ENCODE assay signal across 12 cellular contexts in the genomic region with DNA sequence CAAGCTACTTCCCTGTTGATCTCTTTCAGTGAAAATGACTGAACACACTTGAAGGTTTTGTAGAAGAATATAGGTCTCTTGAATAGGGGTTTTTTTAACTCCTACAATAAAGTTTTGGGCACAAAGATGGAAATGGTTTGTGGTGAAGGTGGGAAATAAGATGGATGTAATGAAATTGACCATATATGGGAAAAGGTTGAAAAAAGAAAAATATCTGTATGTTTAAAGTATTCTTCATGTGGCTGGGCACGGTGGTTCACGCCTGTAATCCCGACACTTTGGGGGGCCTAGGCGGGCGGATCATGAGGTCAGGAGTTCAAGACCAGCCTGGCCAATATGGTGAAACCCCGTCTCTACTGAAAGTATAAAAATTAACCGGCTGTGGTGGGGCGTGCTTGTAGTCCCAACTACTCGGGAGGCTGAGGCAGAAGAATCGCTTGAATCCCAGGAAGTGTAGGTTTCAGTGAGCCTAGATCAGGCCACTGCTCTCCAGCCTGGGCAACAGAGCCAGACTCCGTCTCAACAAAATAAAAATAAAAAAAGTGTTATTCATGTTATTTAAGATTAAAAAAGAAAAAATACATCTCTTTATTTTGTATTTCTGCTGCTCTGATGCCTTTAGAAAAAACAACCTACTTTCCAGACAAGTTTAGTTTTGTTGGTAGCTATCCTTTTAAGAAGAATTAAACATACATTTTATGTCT. TPM values are rescaled to one million over a fixed set of nuclear protein-coding genes. Genes with fewer than 3 reads are reported as not detected.
DNase-seq lines count a peak whose midpoint lies in the region; ATAC-seq and TF ChIP-seq lines count a peak whose summit lies in the region.
"Had no signal": no experiment of that assay in that cellular context is flagged by ENCODE, and none has a peak within 500 bp of the region (broad histone marks: within the 10 kb centered on the region; RNA-seq: fewer than 3 reads in every experiment).

No MANE protein-coding gene starts in this region.

- no peak for ATAC-seq in HG02884 (IDR thresholded peaks at IDR 0.05; ENCODE audit: unreplicated experiment)
- ATAC-seq in upper lobe of left lung (ENCODE audit: low FRiP score in 2 of 2), result no peak

- no peak for DNase-seq in activated naive CD4-positive, alpha-beta T cell treated with anti-CD3 and anti-CD28 coated beads, Interleukin-2, amount 10 ng/mL, durations not matched to agents 7 days and 5 days
- DNase-seq in MM.1S (no peak), smooth muscle cell (lab: John Stamatoyannopoulos, UW; ENCODE audit: unreplicated experiment) (no peak), osteocyte (ENCODE audit: extremely low spot score, unreplicated experiment) (no peak), upper lobe of left lung (no peak)
- no peak for DNase-seq in effector memory CD4-positive, alpha-beta T cell
- DNase-seq: C1 segment of cervical spinal cord, NCI-H187 treated with DMSO at 0.1 percent for 48 hours, Peyer's patch, uterus had no signal

- no peaks in the 10 kb centered on the region for H3K9me2 ChIP-seq in MM.1S (replicated peaks; ENCODE audit: insufficient read depth, low read length)

- no peak for TF ChIP-seq CTCF in MM.1S (IDR thresholded peaks at IDR 0.05; ENCODE audit: low read length)
- no peak for TF ChIP-seq CTCF in smooth muscle cell (IDR thresholded peaks at IDR 0.05; ENCODE audit: borderline replicate concordance, insufficient read depth, poor library complexity, severe bottlenecking)
- no peak for TF ChIP-seq CTCF in osteocyte (IDR thresholded peaks at IDR 0.05)
- no peak for TF ChIP-seq CTCF in upper lobe of left lung (IDR thresholded peaks at IDR 0.05)

- H3K27me3 ChIP-seq in MM.1S (replicated peaks; ENCODE audit: insufficient read depth, low read length) (no peaks in the 10 kb centered on the region; the same call in 1 of the 2 replicates), smooth muscle cell (ENCODE audit: low read depth) (no peaks in the 10 kb centered on the region), upper lobe of left lung (no peaks in the 10 kb centered on the region)
- H3K27me3 ChIP-seq in effector memory CD4-positive, alpha-beta T cell (replicated peaks; ENCODE audit: control insufficient read depth, insufficient read depth, low read length, poor library complexity, severe bottlenecking), result no peaks in the 10 kb centered on the region
- H3K27me3 ChIP-seq: Peyer's patch, uterus had no signal

- H3K27ac Mint-ChIP-seq in activated naive CD4-positive, alpha-beta T cell treated with anti-CD3 and anti-CD28 coated beads, Interleukin-2, amount 50 U/mL, for 24 hours, result no peak overlapping the region
- H3K27ac Mint-ChIP-seq in activated naive CD4-positive, alpha-beta T cell treated with anti-CD3 and anti-CD28 coated beads, Interleukin-2, amount 10 ng/mL, durations not matched to agents 7 days and 5 days, result no peak overlapping the region
- no peak overlapping the region for H3K27ac Mint-ChIP-seq in osteocyte (ENCODE audit: unreplicated experiment)

- peaks cover 6% of the 10 kb centered on the region; the same call in 1 of the 2 replicates for H3K4me1 ChIP-seq in MM.1S (ENCODE audit: low read length)
- H3K4me1 ChIP-seq in effector memory CD4-positive, alpha-beta T cell (ENCODE audit: control insufficient read depth, insufficient read depth, low read length, poor library complexity, severe bottlenecking), result peaks cover 17% of the 10 kb centered on the region
- H3K4me1 ChIP-seq in smooth muscle cell (ENCODE audit: low read depth), result peaks cover 19% of the 10 kb centered on the region
- H3K4me1 ChIP-seq in upper lobe of left lung, result peaks cover 24 to 45% (median 30%) of the 10 kb centered on the region in 4 donors

- H3K9me3 ChIP-seq in MM.1S (replicated peaks; ENCODE audit: insufficient read depth, low read length) (no peaks in the 10 kb centered on the region), smooth muscle cell (replicated peaks; ENCODE audit: low read depth) (no peaks in the 10 kb centered on the region), upper lobe of left lung (no peaks in the 10 kb centered on the region)
- H3K9me3 ChIP-seq in effector memory CD4-positive, alpha-beta T cell (ENCODE audit: control insufficient read depth, low read length), result no peaks in the 10 kb centered on the region
- H3K9me3 ChIP-seq: Peyer's patch, uterus had no signal

- peak overlapping the region; percentile 23; the same call in 1 of the 2 replicates for H3K4me2 ChIP-seq in MM.1S (ENCODE audit: low read depth, low read length)
- peak overlapping the region; percentile 93 for H3K4me2 ChIP-seq in smooth muscle cell

- H3K36me3 ChIP-seq in MM.1S (replicated peaks; ENCODE audit: insufficient read depth, low read length) (no peaks in the 10 kb centered on the region), smooth muscle cell (ENCODE audit: low read depth) (no peaks in the 10 kb centered on the region), upper lobe of left lung (no peaks in the 10 kb centered on the region)
- no peaks in the 10 kb centered on the region for H3K36me3 ChIP-seq in effector memory CD4-positive, alpha-beta T cell (ENCODE audit: control insufficient read depth, insufficient read depth, low read length)
- H3K36me3 ChIP-seq: Peyer's patch, uterus had no signal

- H3F3A ChIP-seq in MM.1S (ENCODE audit: insufficient read depth, low read length), result no peaks in the 10 kb centered on the region
- H3F3A ChIP-seq in smooth muscle cell (ENCODE audit: low read depth), result no peaks in the 10 kb centered on the region

- peak overlapping the region; percentile 77 for H3K4me3 Mint-ChIP-seq in activated naive CD4-positive, alpha-beta T cell treated with anti-CD3 and anti-CD28 coated beads, Interleukin-2, amount 50 U/mL, for 24 hours
- H3K4me3 Mint-ChIP-seq in activated naive CD4-positive, alpha-beta T cell treated with anti-CD3 and anti-CD28 coated beads, Interleukin-2, amount 10 ng/mL, durations not matched to agents 7 days and 5 days, result no peak overlapping the region
- H3K4me3 Mint-ChIP-seq in osteocyte (ENCODE audit: unreplicated experiment), result no peak overlapping the region

- no peaks in the 10 kb centered on the region for H3K9me3 Mint-ChIP-seq in activated naive CD4-positive, alpha-beta T cell treated with anti-CD3 and anti-CD28 coated beads, Interleukin-2, amount 50 U/mL, for 24 hours
- H3K9me3 Mint-ChIP-seq in activated naive CD4-positive, alpha-beta T cell treated with anti-CD3 and anti-CD28 coated beads, Interleukin-2, amount 10 ng/mL, durations not matched to agents 7 days and 5 days, result no peaks in the 10 kb centered on the region
- H3K9me3 Mint-ChIP-seq in osteocyte (ENCODE audit: unreplicated experiment), result no peaks in the 10 kb centered on the region

- no peaks in the 10 kb centered on the region for H3K36me3 Mint-ChIP-seq in activated naive CD4-positive, alpha-beta T cell treated with anti-CD3 and anti-CD28 coated beads, Interleukin-2, amount 50 U/mL, for 24 hours
- peaks cover 5% of the 10 kb centered on the region for H3K36me3 Mint-ChIP-seq in activated naive CD4-positive, alpha-beta T cell treated with anti-CD3 and anti-CD28 coated beads, Interleukin-2, amount 10 ng/mL, durations not matched to agents 7 days and 5 days
- peaks cover 2% of the 10 kb centered on the region for H3K36me3 Mint-ChIP-seq in osteocyte (ENCODE audit: unreplicated experiment)

- H3K9ac ChIP-seq in MM.1S (ENCODE audit: low read length) (no peak overlapping the region), smooth muscle cell (ENCODE audit: low read depth) (no peak overlapping the region)

- CTCF ChIA-PET in activated naive CD4-positive, alpha-beta T cell treated with anti-CD3 and anti-CD28 coated beads, Interleukin-2, amount 10 ng/mL, durations not matched to agents 7 days and 5 days (lab: Charles Lee), result no interaction called here

- 93% methylated on average over 11 of the region's 11 CpGs for WGBS in smooth muscle cell (ENCODE audit: low lambda C conversion rate)
- WGBS in upper lobe of left lung, 2 donors, result 87 to 91% methylated on average over 11 of the region's 11 CpGs

- H2AFZ ChIP-seq in MM.1S (ENCODE audit: low read length), result no peak overlapping the region
- no peak overlapping the region for H2AFZ ChIP-seq in smooth muscle cell (ENCODE audit: low read depth)

- TF ChIP-seq POLR2A in upper lobe of left lung (IDR thresholded peaks at IDR 0.05), result no peak

- H3K79me2 ChIP-seq in MM.1S (ENCODE audit: low read length), result peaks cover 70% of the 10 kb centered on the region
- peaks cover 72% of the 10 kb centered on the region for H3K79me2 ChIP-seq in smooth muscle cell (ENCODE audit: low read depth)

- H3K27ac ChIP-seq in MM.1S (ENCODE audit: low read length) (no peak overlapping the region), smooth muscle cell (ENCODE audit: low read depth) (no peak overlapping the region), upper lobe of left lung (no peak overlapping the region)
- no peak overlapping the region for H3K27ac ChIP-seq in effector memory CD4-positive, alpha-beta T cell (ENCODE audit: insufficient read depth, low read length, poor library complexity, severe bottlenecking)
- H3K27ac ChIP-seq: Peyer's patch, uterus had no signal

- H4K20me1 ChIP-seq in MM.1S (ENCODE audit: insufficient read depth, low read length) (peaks cover 3% of the 10 kb centered on the region), smooth muscle cell (ENCODE audit: low read depth) (peaks cover 54% of the 10 kb centered on the region)

- H3K4me1 Mint-ChIP-seq in activated naive CD4-positive, alpha-beta T cell treated with anti-CD3 and anti-CD28 coated beads, Interleukin-2, amount 50 U/mL, for 24 hours, result peaks cover 43% of the 10 kb centered on the region
- H3K4me1 Mint-ChIP-seq in activated naive CD4-positive, alpha-beta T cell treated with anti-CD3 and anti-CD28 coated beads, Interleukin-2, amount 10 ng/mL, durations not matched to agents 7 days and 5 days, result peaks cover 24% of the 10 kb centered on the region
- H3K4me1 Mint-ChIP-seq in osteocyte (ENCODE audit: unreplicated experiment), result peaks cover 18% of the 10 kb centered on the region

- no peak overlapping the region for H3K4me3 ChIP-seq in MM.1S (ENCODE audit: low read length)
- peak overlapping the region; percentile 30 for H3K4me3 ChIP-seq in effector memory CD4-positive, alpha-beta T cell (ENCODE audit: insufficient read depth, low read depth, low read length, poor library complexity, severe bottlenecking)
- H3K4me3 ChIP-seq in smooth muscle cell, result peak overlapping the region; percentile 94
- H3K4me3 ChIP-seq in upper lobe of left lung, result peak overlapping the region in 1 of 4 donors; percentile 90
- H3K4me3 ChIP-seq: uterus had no signal

- H3K27me3 Mint-ChIP-seq in activated naive CD4-positive, alpha-beta T cell treated with anti-CD3 and anti-CD28 coated beads, Interleukin-2, amount 50 U/mL, for 24 hours, result no peaks in the 10 kb centered on the region
- peaks cover 2% of the 10 kb centered on the region for H3K27me3 Mint-ChIP-seq in activated naive CD4-positive, alpha-beta T cell treated with anti-CD3 and anti-CD28 coated beads, Interleukin-2, amount 10 ng/mL, durations not matched to agents 7 days and 5 days
- H3K27me3 Mint-ChIP-seq in osteocyte (ENCODE audit: unreplicated experiment), result no peaks in the 10 kb centered on the region

- TF ChIP-seq EP300 in upper lobe of left lung (IDR thresholded peaks at IDR 0.05), result no peak

RNA-seq across cellular contexts. Expression of gene RBM27, which starts 2.2 kb away (rescaled TPM):
- total RNA-seq in smooth muscle cell (25.6 and 28.2 TPM in 2 replicates), osteocyte (12.2 and 13.7 TPM in 2 replicates), upper lobe of left lung (10 to 100 TPM; 13.0 to 52.4 (median 31.2) TPM)
- polyA plus RNA-seq in smooth muscle cell, result 2.5 and 3.6 TPM in 2 replicates

RNA-seq across cellular contexts. Expression of gene LARS1, which starts 23.2 kb away (rescaled TPM):
- total RNA-seq in smooth muscle cell (57.5 and 68.9 TPM in 2 replicates), osteocyte (147 and 152 TPM in 2 replicates), upper lobe of left lung (10 to 100 TPM; 37.0 to 93.3 (median 67.0) TPM)
- polyA plus RNA-seq in smooth muscle cell, result 49.8 and 77.0 TPM in 2 replicates
